Comparison of ENCODE assay signal across 9 cellular contexts in the genomic region with DNA sequence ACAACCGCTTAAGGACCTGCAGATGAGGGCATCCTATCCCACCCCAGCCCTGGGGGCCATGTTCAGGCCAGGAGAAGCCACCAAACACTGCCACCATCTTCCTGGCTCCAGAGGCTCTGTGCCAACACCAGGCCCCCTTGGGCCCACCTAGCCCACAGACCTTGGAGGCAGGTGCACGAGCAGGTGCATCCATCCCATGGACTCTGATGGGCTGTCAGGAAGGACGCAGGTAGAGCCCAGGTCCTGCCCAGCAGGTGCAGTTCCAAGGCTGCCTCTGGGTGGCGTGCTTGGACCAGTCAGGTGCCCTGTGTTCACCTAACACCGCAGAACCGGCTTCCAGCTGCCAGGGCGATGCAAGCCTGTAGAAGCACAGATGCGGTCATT.
DNase-seq lines count a peak whose midpoint lies in the region; ATAC-seq and TF ChIP-seq lines count a peak whose summit lies in the region.
"Had no signal": no experiment of that assay in that cellular context is flagged by ENCODE, and none has a peak within 500 bp of the region (broad histone marks: within the 10 kb centered on the region; RNA-seq: fewer than 3 reads in every experiment).

No MANE protein-coding gene starts in this region.

- H3K4me3 Mint-ChIP-seq in activated naive CD4-positive, alpha-beta T cell treated with anti-CD3 and anti-CD28 coated beads, Interleukin-2, amount 10 ng/mL, durations not matched to agents 7 days and 5 days = no peak overlapping the region

- CTCF ChIA-PET in activated naive CD4-positive, alpha-beta T cell treated with anti-CD3 and anti-CD28 coated beads, Interleukin-2, amount 10 ng/mL, durations not matched to agents 7 days and 5 days (lab: Charles Lee) = interaction anchor here (0.7 to 1.6 kb wide), 2 partner anchors 51 to 62 kb away, joined by 3 to 5 read pairs; no protein-coding TSS in a partner anchor

- no peaks in the 10 kb centered on the region for H4K20me1 ChIP-seq in OCI-LY3 (ENCODE audit: insufficient read depth, low read length)

- peaks cover 4% of the 10 kb centered on the region for H3K27me3 Mint-ChIP-seq in activated naive CD4-positive, alpha-beta T cell treated with anti-CD3 and anti-CD28 coated beads, Interleukin-2, amount 10 ng/mL, durations not matched to agents 7 days and 5 days

- H2AFZ ChIP-seq in OCI-LY3 (ENCODE audit: low read depth, low read length) = no peak overlapping the region

- peak; percentile 5 for DNase-seq in DMS153 (lab: John Stamatoyannopoulos, UW)
- DNase-seq in DMS153 treated with DMSO at 0.1 percent for 48 hours (lab: John Stamatoyannopoulos, UW; ENCODE audit: unreplicated experiment) = no peak
- peak; percentile 63 for DNase-seq in activated naive CD4-positive, alpha-beta T cell treated with anti-CD3 and anti-CD28 coated beads, Interleukin-2, amount 10 ng/mL, durations not matched to agents 7 days and 5 days
- DNase-seq in kidney tubule cell (ENCODE audit: low spot score) = peak; percentile 79
- peak; percentile 59 to 61 for DNase-seq in stimulated activated CD8-positive, alpha-beta memory T cell treated with anti-CD3 and anti-CD28 coated beads, Interleukin-15, amount 100 ng/mL, for 48 hours (ENCODE audit: low read depth in 2 of 2)

- H3K4me2 ChIP-seq in OCI-LY3 (ENCODE audit: low read length) = no peak overlapping the region
- H3K4me2 ChIP-seq: A549 had no signal

- H3K9me3 Mint-ChIP-seq in activated naive CD4-positive, alpha-beta T cell treated with anti-CD3 and anti-CD28 coated beads, Interleukin-2, amount 10 ng/mL, durations not matched to agents 7 days and 5 days = no peaks in the 10 kb centered on the region

- H3K4me1 Mint-ChIP-seq in activated naive CD4-positive, alpha-beta T cell treated with anti-CD3 and anti-CD28 coated beads, Interleukin-2, amount 10 ng/mL, durations not matched to agents 7 days and 5 days = no peaks in the 10 kb centered on the region

- H3K9me3 ChIP-seq in OCI-LY3 (ENCODE audit: insufficient read depth, low read length) = peaks cover 8% of the 10 kb centered on the region; the same call in 1 of the 2 replicates
- H3K9me3 ChIP-seq: A549 had no signal

- H3K9ac ChIP-seq in OCI-LY3 (ENCODE audit: low read length) = no peak overlapping the region

- H3K27ac Mint-ChIP-seq in activated naive CD4-positive, alpha-beta T cell treated with anti-CD3 and anti-CD28 coated beads, Interleukin-2, amount 10 ng/mL, durations not matched to agents 7 days and 5 days = no peak overlapping the region

- H3K4me1 ChIP-seq in OCI-LY3 (ENCODE audit: low read length) = peaks cover 28% of the 10 kb centered on the region
- H3K4me1 ChIP-seq: A549 had no signal

- H3K79me2 ChIP-seq in OCI-LY3 (ENCODE audit: low read length) = no peaks in the 10 kb centered on the region

- H3K36me3 ChIP-seq in OCI-LY3 (replicated peaks; ENCODE audit: low read depth, low read length) = no peaks in the 10 kb centered on the region

- no peak overlapping the region for H3K27ac ChIP-seq in OCI-LY3 (ENCODE audit: low read length)
- H3K27ac ChIP-seq: A549 had no signal

- peak; percentile 57 for TF ChIP-seq CTCF in OCI-LY3 (IDR thresholded peaks at IDR 0.05; ENCODE audit: low read depth, low read length)

- ATAC-seq in HG03521 (IDR thresholded peaks at IDR 0.05; ENCODE audit: unreplicated experiment) (no peak), HG03378 (IDR thresholded peaks at IDR 0.05; ENCODE audit: unreplicated experiment) (no peak)

- no peak overlapping the region for H3K4me3 ChIP-seq in OCI-LY3 (ENCODE audit: low read length)
- H3K4me3 ChIP-seq: A549 had no signal

- no peaks in the 10 kb centered on the region for H3K27me3 ChIP-seq in OCI-LY3 (ENCODE audit: low read depth, low read length)

- H3K36me3 Mint-ChIP-seq in activated naive CD4-positive, alpha-beta T cell treated with anti-CD3 and anti-CD28 coated beads, Interleukin-2, amount 10 ng/mL, durations not matched to agents 7 days and 5 days = no peaks in the 10 kb centered on the region
